Comparison of ENCODE assay signal across 8 cellular contexts in genomic region chr5:91311697-91312501, GRCh38.
A peak's percentile ranks its signal among the peaks of the same experiment; 100 is the strongest.
DNase-seq lines count a peak whose midpoint lies in the region; ATAC-seq and FAIRE-seq lines count a peak whose summit lies in the region.

No MANE protein-coding gene starts in this region.

- no peaks in the 10 kb centered on the region for H3K27me3 Mint-ChIP-seq in T-helper 1 cell treated with Interleukin-12 subunit alpha and Interleukin-12 subunit beta and Interleukin-4 antibody, amounts not matched to agents 30 μg/mL and 1 μg/mL, for 36 hours (ENCODE audit: low read depth)

- WGBS in small intestine, 3 donors: 23 to 55% (median 52%) methylated on average over 11 of the region's 11 CpGs

- ATAC-seq in GM21423 (IDR thresholded peaks at IDR 0.05; ENCODE audit: unreplicated experiment): peak; percentile 92

- H3K9me3 ChIP-seq in small intestine (ENCODE audit: control insufficient read depth, low read depth): no peaks in the 10 kb centered on the region

- peak overlapping the region; percentile 72 for H3K27ac ChIP-seq in angular gyrus (ENCODE audit: low read depth, low read length)
- H3K27ac ChIP-seq in small intestine (ENCODE audit: low read depth in 1 of 2, low read length in 1 of 2): peak overlapping the region in 1 of 2 donors; percentile 88

- no peaks in the 10 kb centered on the region for H3K9me3 Mint-ChIP-seq in T-helper 1 cell treated with Interleukin-12 subunit alpha and Interleukin-12 subunit beta and Interleukin-4 antibody, amounts not matched to agents 30 μg/mL and 1 μg/mL, for 36 hours

- H3K36me3 ChIP-seq in small intestine (ENCODE audit: control insufficient read depth in 2 of 2, insufficient read depth in 2 of 2, low read length in 2 of 2): no peaks in the 10 kb centered on the region

- peaks cover 36% of the 10 kb centered on the region for H3K4me1 Mint-ChIP-seq in T-helper 1 cell treated with Interleukin-12 subunit alpha and Interleukin-12 subunit beta and Interleukin-4 antibody, amounts not matched to agents 30 μg/mL and 1 μg/mL, for 36 hours (ENCODE audit: low read depth)

- no peak for FAIRE-seq in small intestine (lab: Jason Lieb, UNC)

- peaks cover 4% of the 10 kb centered on the region for H3K36me3 Mint-ChIP-seq in T-helper 1 cell treated with Interleukin-12 subunit alpha and Interleukin-12 subunit beta and Interleukin-4 antibody, amounts not matched to agents 30 μg/mL and 1 μg/mL, for 36 hours (ENCODE audit: low read depth)

- peak overlapping the region; percentile 63 for H3K4me3 Mint-ChIP-seq in T-helper 1 cell treated with Interleukin-12 subunit alpha and Interleukin-12 subunit beta and Interleukin-4 antibody, amounts not matched to agents 30 μg/mL and 1 μg/mL, for 36 hours

- H3K4me1 ChIP-seq in small intestine (ENCODE audit: control insufficient read depth in 2 of 2, insufficient read depth in 1 of 2, low read depth in 1 of 2, low read length in 1 of 2): no peaks in the 10 kb centered on the region

- DNase-seq in DMS53 (lab: John Stamatoyannopoulos, UW): peak; percentile 87
- peak; percentile 100 for DNase-seq in HT1080 (ENCODE audit: low read depth)
- DNase-seq in hypothalamus (lab: John Stamatoyannopoulos, UW): peak in 29 of 51 donors; percentile 5 to 59 (median 24)
- peak; percentile 25 for DNase-seq in small intestine
- no peak for DNase-seq in NCI-H146 (lab: John Stamatoyannopoulos, UW)

- H3K27me3 ChIP-seq in small intestine (ENCODE audit: control insufficient read depth in 2 of 2, insufficient read depth in 2 of 2, low read length in 2 of 2): no peaks in the 10 kb centered on the region

- no peak overlapping the region for H3K4me3 ChIP-seq in small intestine (ENCODE audit: low read depth in 1 of 2, low read length in 2 of 2)

- H3K27ac Mint-ChIP-seq in T-helper 1 cell treated with Interleukin-12 subunit alpha and Interleukin-12 subunit beta and Interleukin-4 antibody, amounts not matched to agents 30 μg/mL and 1 μg/mL, for 36 hours: peak overlapping the region; percentile 80
